ENCODE assay signal across 25 cellular contexts in the genomic region with DNA sequence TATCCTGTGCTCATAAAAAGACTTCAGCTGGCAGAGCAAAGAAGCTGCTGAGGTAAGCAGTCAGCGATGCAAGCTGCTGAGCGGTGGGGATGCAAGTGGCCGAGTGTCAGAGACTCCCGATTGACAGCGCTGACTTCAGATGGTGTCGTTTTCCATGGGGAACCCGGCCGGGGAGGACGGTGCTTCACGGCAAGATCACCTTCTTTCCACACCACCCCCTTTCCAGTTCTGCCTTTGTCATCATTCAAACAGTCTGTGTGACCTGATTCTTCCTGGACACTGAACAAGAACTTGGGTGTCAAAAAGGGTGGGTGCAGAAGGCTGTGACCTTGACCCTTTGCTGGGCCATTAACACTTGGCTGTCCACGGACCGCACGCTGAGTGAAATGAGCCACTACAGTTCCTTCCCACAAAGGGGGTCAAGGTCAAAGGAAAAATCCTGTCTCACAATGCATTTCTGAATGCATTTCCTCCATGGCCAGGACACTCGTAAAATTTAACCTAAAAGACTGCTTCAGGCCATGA. TPM values are rescaled to one million over a fixed set of nuclear protein-coding genes. Genes with fewer than 3 reads are reported as not detected.
A peak's percentile ranks its signal among the peaks of the same experiment; 100 is the strongest.
DNase-seq lines count a peak whose midpoint lies in the region; ATAC-seq, FAIRE-seq and TF ChIP-seq lines count a peak whose summit lies in the region.
"Had no signal": no experiment of that assay in that cellular context is flagged by ENCODE, and none has a peak within 500 bp of the region (broad histone marks: within the 10 kb centered on the region; RNA-seq: fewer than 3 reads in every experiment).

No MANE protein-coding gene starts in this region.

- H3K4me1 ChIP-seq in Caco-2 (peaks cover 57% of the 10 kb centered on the region), HUES64 (ENCODE audit: insufficient read depth, low read length) (peaks cover 48% of the 10 kb centered on the region), H1 (replicated peaks in 1 of 4; ENCODE audit: control insufficient read depth in 3 of 4, insufficient read depth in 4 of 4, low read length in 3 of 4) (peaks cover 0 to 37% (median 20%) of the 10 kb centered on the region in 4 experiments)
- H3K4me1 ChIP-seq: gastrocnemius medialis had no signal

- H3K4me3 ChIP-seq in Caco-2 (ENCODE audit: low read depth, low read length) (no peak overlapping the region), HUES64 (ENCODE audit: low read length) (no peak overlapping the region), H1 (ENCODE audit: extremely low read depth in 1 of 4, insufficient read depth in 2 of 4, low read depth in 3 of 4, low read length in 4 of 4) (no peak overlapping the region)
- H3K4me3 ChIP-seq: esophagus squamous epithelium, gastrocnemius medialis had no signal

- peaks cover 4 to 20% of the 10 kb centered on the region in 2 experiments for H4K20me1 ChIP-seq in H1 (replicated peaks in 1 of 2; ENCODE audit: control insufficient read depth in 1 of 2, insufficient read depth in 2 of 2, low read length in 2 of 2)

- H3K27ac Mint-ChIP-seq in Caco-2 (ENCODE audit: unreplicated experiment), result peak overlapping the region; percentile 39
- peak overlapping the region; percentile 57 for H3K27ac Mint-ChIP-seq in nephron progenitor cell
- no peak overlapping the region for H3K27ac Mint-ChIP-seq in activated CD8-positive, alpha-beta memory T cell treated with anti-CD3 and anti-CD28 coated beads, Interleukin-2, amount 10 ng/mL, durations not matched to agents 7 days and 5 days
- H3K27ac Mint-ChIP-seq in T-helper 17 cell, result no peak overlapping the region
- H3K27ac Mint-ChIP-seq: CD4-positive, alpha-beta T cell; effector memory CD8-positive, alpha-beta T cell; memory B cell had no signal

- peak overlapping the region in 1 of 2 experiments; percentile 22; a peak in 1 of 4 replicates for H3K4me2 ChIP-seq in H1 (ENCODE audit: insufficient read depth in 1 of 2, low read depth in 2 of 2, low read length in 2 of 2)

- TF ChIP-seq CTCF in Caco-2 (IDR thresholded peaks at IDR 0.05; ENCODE audit: insufficient read depth in 1 of 2, low read depth in 1 of 2, low read length in 1 of 2, severe bottlenecking in 1 of 2, unreplicated experiment in 1 of 2) (no peak), H1 (IDR thresholded peaks at IDR 0.05; ENCODE audit: control extremely low read depth in 1 of 3, insufficient read depth in 1 of 3, low read depth in 1 of 3, low read length in 3 of 3) (no peak), nephron progenitor cell (IDR thresholded peaks at IDR 0.05) (no peak)

- H2AFZ ChIP-seq in H1 (ENCODE audit: low read length), result no peak overlapping the region

- H2BK12ac ChIP-seq in H1 (ENCODE audit: low read depth, low read length), result no peak overlapping the region

- H3K9me3 ChIP-seq in Caco-2 (no peaks in the 10 kb centered on the region), HUES64 (ENCODE audit: insufficient read depth, low read depth, low read length) (no peaks in the 10 kb centered on the region), H1 (ENCODE audit: insufficient read depth in 2 of 2, low read depth in 1 of 2, low read length in 1 of 2) (no peaks in the 10 kb centered on the region; a peak in 1 of 4 replicates), T-helper 17 cell (ENCODE audit: control insufficient read depth, low read length, poor library complexity, severe bottlenecking) (no peaks in the 10 kb centered on the region)
- H3K9me3 ChIP-seq: esophagus squamous epithelium, gastrocnemius medialis had no signal

- H3K23me2 ChIP-seq in H1 (ENCODE audit: low read depth, low read length), result no peaks in the 10 kb centered on the region

- peaks cover 3 to 30% of the 10 kb centered on the region in 2 experiments; a peak in 3 of 4 replicates for H3K79me2 ChIP-seq in H1 (ENCODE audit: control insufficient read depth in 1 of 2, insufficient read depth in 2 of 2, low read length in 2 of 2)

- ATAC-seq in activated CD8-positive, alpha-beta memory T cell treated with anti-CD3 and anti-CD28 coated beads, Interleukin-2, amount 10 ng/mL, durations not matched to agents 7 days and 5 days, result no peak
- no peak for ATAC-seq in T-helper 17 cell
- ATAC-seq: effector memory CD8-positive, alpha-beta T cell; gastrocnemius medialis; sciatic nerve had no signal

- H3K4me3 Mint-ChIP-seq in Caco-2 (ENCODE audit: unreplicated experiment) (no peak overlapping the region), nephron progenitor cell (no peak overlapping the region), T-helper 17 cell (no peak overlapping the region)
- no peak overlapping the region for H3K4me3 Mint-ChIP-seq in activated CD8-positive, alpha-beta memory T cell treated with anti-CD3 and anti-CD28 coated beads, Interleukin-2, amount 10 ng/mL, durations not matched to agents 7 days and 5 days
- H3K4me3 Mint-ChIP-seq: CD4-positive, alpha-beta T cell; effector memory CD8-positive, alpha-beta T cell; memory B cell had no signal

- H3K36me3 ChIP-seq in Caco-2 (ENCODE audit: control insufficient read depth, insufficient read depth, low read length) (no peaks in the 10 kb centered on the region), HUES64 (ENCODE audit: insufficient read depth, low read length) (peaks cover 47% of the 10 kb centered on the region), H1 (ENCODE audit: control insufficient read depth in 2 of 4, insufficient read depth in 4 of 4, low read length in 3 of 4) (peaks cover 0 to 36% (median 20%) of the 10 kb centered on the region in 4 experiments; a peak in 5 of 8 replicates)
- H3K36me3 ChIP-seq: esophagus squamous epithelium, gastrocnemius medialis had no signal

- no peak overlapping the region for H4K91ac ChIP-seq in H1 (replicated peaks; ENCODE audit: insufficient read length, low read length)

- H3K14ac ChIP-seq in H1 (ENCODE audit: insufficient read length), result no peak overlapping the region

- FAIRE-seq in H1 (lab: Jason Lieb, UNC), result peak; percentile 7
- FAIRE-seq: kidney, RCC 7860 had no signal

- no peak overlapping the region for H2BK15ac ChIP-seq in H1 (ENCODE audit: low read length)

- H3K36me3 Mint-ChIP-seq in Caco-2 (ENCODE audit: insufficient read depth, unreplicated experiment) (no peaks in the 10 kb centered on the region), nephron progenitor cell (ENCODE audit: low read depth) (no peaks in the 10 kb centered on the region), T-helper 17 cell (ENCODE audit: low read depth) (no peaks in the 10 kb centered on the region)
- no peaks in the 10 kb centered on the region for H3K36me3 Mint-ChIP-seq in activated CD8-positive, alpha-beta memory T cell treated with anti-CD3 and anti-CD28 coated beads, Interleukin-2, amount 10 ng/mL, durations not matched to agents 7 days and 5 days
- H3K36me3 Mint-ChIP-seq: memory B cell had no signal

- H2BK20ac ChIP-seq in H1 (ENCODE audit: low read length), result no peak overlapping the region

- no peak for TF ChIP-seq EP300 in H1 (IDR thresholded peaks at IDR 0.05; ENCODE audit: borderline replicate concordance in 1 of 2, low read depth in 2 of 2, low read length in 2 of 2)

- DNase-seq in Caco-2 (no peak), H1 (ENCODE audit: low read depth in 1 of 2, low spot score in 2 of 2) (no peak), nephron progenitor cell (peak; percentile 46), T-helper 17 cell (no peak), 8988T (no peak)
- no peak for DNase-seq in activated CD8-positive, alpha-beta memory T cell treated with anti-CD3 and anti-CD28 coated beads, Interleukin-2, amount 10 ng/mL, durations not matched to agents 7 days and 5 days
- DNase-seq: activated CD8-positive, alpha-beta memory T cell treated with anti-CD3 and anti-CD28 coated beads, Interleukin-2, amount 50 U/mL, for 48 hours; CD4-positive, alpha-beta T cell; DMS 273 treated with DMSO at 0.1 percent for 48 hours; effector memory CD8-positive, alpha-beta T cell; esophagus squamous epithelium; gastrocnemius medialis; kidney; NCI-H1048; NCI-H2029; stimulated activated CD4-positive, alpha-beta T cell treated with anti-CD3 and anti-CD28 coated beads, Interleukin-15, amount 100 ng/mL, for 24 hours had no signal

- BruUV-seq in Caco-2 (replicated peaks; lab: Mats Ljungman, UMichigan), result no TSS peak

- 0 out of 3 replicates have a peak, but pooled peaks of 1 of the 2 experiments have one; percentile 1 for TF ChIP-seq POLR2A in H1 (IDR thresholded peaks at IDR 0.05; ENCODE audit: control extremely low read depth in 1 of 2, low read depth in 2 of 2, low read length in 2 of 2)

- no peaks in the 10 kb centered on the region for H3K9me3 Mint-ChIP-seq in Caco-2 (ENCODE audit: unreplicated experiment)
- H3K9me3 Mint-ChIP-seq in nephron progenitor cell, result no peaks in the 10 kb centered on the region
- no peaks in the 10 kb centered on the region for H3K9me3 Mint-ChIP-seq in activated CD8-positive, alpha-beta memory T cell treated with anti-CD3 and anti-CD28 coated beads, Interleukin-2, amount 10 ng/mL, durations not matched to agents 7 days and 5 days (ENCODE audit: low read depth)
- H3K9me3 Mint-ChIP-seq: CD4-positive, alpha-beta T cell; effector memory CD8-positive, alpha-beta T cell; memory B cell had no signal

- 68% methylated on average over 14 of the region's 14 CpGs for WGBS in HUES64
- WGBS in H1 (ENCODE audit: extremely low coverage in 1 of 2, insufficient coverage in 1 of 2, insufficient read length in 1 of 2, insufficient replicate concordance in 2 of 2, low coverage in 1 of 2, low lambda C conversion rate in 2 of 2, missing lambda C conversion rate in 1 of 2), 2 experiments, result 77% methylated on average over 14 of the region's 14 CpGs; no CpG with 5 or more reads in 1 of the 2 experiments

- no peak overlapping the region for H2BK120ac ChIP-seq in H1 (replicated peaks; ENCODE audit: low read depth, low read length)

- intact Hi-C loops in Caco-2 (cut with micrococcal nuclease; ENCODE audit: unreplicated experiment), result loop anchor here (2.0 kb wide), 2 partner anchors 13 to 25 kb away; no protein-coding TSS in a partner anchor

- no peak overlapping the region for H3K4ac ChIP-seq in H1 (replicated peaks; ENCODE audit: insufficient read length, low read depth, low read length)

- H3K9ac ChIP-seq in HUES64 (ENCODE audit: low read depth, low read length) (no peak overlapping the region), H1 (replicated peaks in 1 of 4; ENCODE audit: extremely low read depth in 1 of 4, low read depth in 3 of 4, low read length in 3 of 4) (no peak overlapping the region)

- H3K18ac ChIP-seq in H1 (ENCODE audit: extremely low read depth, low read length), result no peak overlapping the region

- no peaks in the 10 kb centered on the region for H3K27me3 Mint-ChIP-seq in Caco-2 (ENCODE audit: insufficient read depth, unreplicated experiment)
- H3K27me3 Mint-ChIP-seq in nephron progenitor cell (ENCODE audit: low read depth, poor library complexity), result peaks cover 18% of the 10 kb centered on the region
- peaks cover 14% of the 10 kb centered on the region for H3K27me3 Mint-ChIP-seq in activated CD8-positive, alpha-beta memory T cell treated with anti-CD3 and anti-CD28 coated beads, Interleukin-2, amount 10 ng/mL, durations not matched to agents 7 days and 5 days
- peaks cover 50% of the 10 kb centered on the region for H3K27me3 Mint-ChIP-seq in T-helper 17 cell

- no peak overlapping the region for H4K8ac ChIP-seq in H1 (ENCODE audit: extremely low read depth, insufficient read depth, low read length)

- CTCF ChIA-PET in Caco-2 (lab: Charles Lee), result no interaction called here
- CTCF ChIA-PET in H1 (lab: Charles Lee; ENCODE audit: partially characterized antibody), result interaction anchor here (0.7 to 1.7 kb wide), 4 partner anchors 9 to 611 kb away, joined by 3 to 8 read pairs (median 4); no protein-coding TSS in a partner anchor
- CTCF ChIA-PET in activated CD8-positive, alpha-beta memory T cell treated with anti-CD3 and anti-CD28 coated beads, Interleukin-2, amount 10 ng/mL, durations not matched to agents 7 days and 5 days (lab: Charles Lee), result no interaction called here

- H3K27ac ChIP-seq in HUES64 (ENCODE audit: low read depth, low read length) (peak overlapping the region; percentile 52; the same call in 1 of the 2 replicates), H1 (ENCODE audit: low read depth, low read length) (no peak overlapping the region)
- H3K27ac ChIP-seq: esophagus squamous epithelium, gastrocnemius medialis had no signal

- peaks cover 4% of the 10 kb centered on the region for H3K79me1 ChIP-seq in H1 (ENCODE audit: low read depth, low read length)

- H3K23ac ChIP-seq in H1 (ENCODE audit: insufficient read length), result no peak overlapping the region

- H3K4me1 Mint-ChIP-seq in Caco-2 (ENCODE audit: low read depth, unreplicated experiment) (peaks cover 24% of the 10 kb centered on the region), nephron progenitor cell (peaks cover 83% of the 10 kb centered on the region), T-helper 17 cell (peaks cover 2% of the 10 kb centered on the region)
- no peaks in the 10 kb centered on the region for H3K4me1 Mint-ChIP-seq in activated CD8-positive, alpha-beta memory T cell treated with anti-CD3 and anti-CD28 coated beads, Interleukin-2, amount 10 ng/mL, durations not matched to agents 7 days and 5 days
- H3K4me1 Mint-ChIP-seq: memory B cell had no signal

- H2AK5ac ChIP-seq in H1 (ENCODE audit: low read depth, low read length), result 0 out of 2 replicates have a peak overlapping the region, but pooled peaks have one; percentile 19

- POLR2A ChIA-PET in Caco-2 (lab: Charles Lee) (no interaction called here), H1 (lab: Charles Lee; ENCODE audit: partially characterized antibody) (interaction anchor here (0.7 to 3.0 kb wide), 6 partner anchors 8 to 994 kb away, joined by 3 to 19 read pairs (median 4); no protein-coding TSS in a partner anchor)

- TF ChIP-seq RAD21 in H1 (IDR thresholded peaks at IDR 0.05 in 1 of 2, conservative IDR thresholded peaks at IDR 0.05 in 1 of 2; ENCODE audit: low read depth in 2 of 2, low read length in 2 of 2), result no peak

- no peak overlapping the region for H4K5ac ChIP-seq in H1 (ENCODE audit: insufficient read length, low read depth, low read length)

- H2BK5ac ChIP-seq in H1 (ENCODE audit: low read depth, low read length), result no peak overlapping the region

- H3K27me3 ChIP-seq in Caco-2 (replicated peaks; ENCODE audit: control insufficient read depth, insufficient read depth, low read length) (no peaks in the 10 kb centered on the region), HUES64 (ENCODE audit: insufficient read depth, low read length) (no peaks in the 10 kb centered on the region), H1 (replicated peaks in 1 of 4; ENCODE audit: control insufficient read depth in 3 of 4, extremely low read depth in 1 of 4, insufficient read depth in 3 of 4, low read length in 3 of 4) (no peaks in the 10 kb centered on the region)

- H3K56ac ChIP-seq in H1 (replicated peaks; ENCODE audit: insufficient read length, low read depth, low read length), result no peak overlapping the region

RNA-seq across cellular contexts. Expression of gene UNC93A, which starts 52.9 kb away (rescaled TPM):
- total RNA-seq in Caco-2 (2022) (32.3 and 36.1 TPM in 2 replicates), T-helper 17 cell (not detected)
- 0.25 TPM for polyA plus RNA-seq in HUES64 (2013, experiment 1 of 2)
- polyA plus RNA-seq in HUES64 (2013, experiment 2 of 2), result 0.57 TPM
- not detected in 2 replicates for total RNA-seq in H1 (2021; fragmentation: NEBNext Ultra II Directional; extraction: Animal tissue kit (Norgen Biotek cat#: 25700))
- 0.31 and 0.39 TPM in 2 replicates for polyA plus RNA-seq in H1 (2011; rRNA removed)
- 0.67 TPM for polyA plus RNA-seq in H1 (2011; cell fraction: cytosol; rRNA removed)
- 0.47 TPM for polyA plus RNA-seq in H1 (2011; cell fraction: nucleus; rRNA removed)
- 0.16 to 0.58 TPM (median 0.23 TPM) in 4 replicates for polyA plus RNA-seq in H1 (2012, experiment 1 of 2)
- polyA plus RNA-seq in H1 (2012, experiment 2 of 2), result 0.20 TPM
- polyA plus RNA-seq in H1 (2013, experiment 1 of 2), result 0.12 TPM
- polyA plus RNA-seq in H1 (2013, experiment 2 of 2), result 0.07 TPM
- not detected in 2 replicates for polyA minus RNA-seq in H1 (2011; rRNA and poly(A)+ RNA removed)
- not detected for polyA minus RNA-seq in H1 (2011; cell fraction: cytosol; rRNA and poly(A)+ RNA removed)
- not detected for polyA minus RNA-seq in H1 (2011; cell fraction: nucleus; rRNA and poly(A)+ RNA removed)
- total RNA-seq in activated CD8-positive, alpha-beta memory T cell treated with anti-CD3 and anti-CD28 coated beads, Interleukin-2, amount 10 ng/mL, durations not matched to agents 7 days and 5 days, result not detected
- total RNA-seq: CD4-positive, alpha-beta T cell; gastrocnemius medialis; kidney; NCI-H460; omental fat pad; sciatic nerve; SK-MEL-5; T-helper 1 cell treated with Interleukin-12 subunit alpha and Interleukin-12 subunit beta and Interleukin-4 antibody, amounts not matched to agents 30 ng/mL and 1 ng/mL, for 36 hours; urinary bladder had no signal
- polyA plus RNA-seq: urinary bladder had no signal

Comparison
In these comparisons a context has a peak if more than half of its experiments do, and no peak if none do; other contexts are left out.
1. H3K27ac Mint-ChIP-seq: peak in Caco-2 (single experiment) and nephron progenitor cell (single experiment); none in activated CD8-positive, alpha-beta memory T cell treated with anti-CD3 and anti-CD28 coated beads, Interleukin-2, amount 10 ng/mL, durations not matched to agents 7 days and 5 days (single experiment) and T-helper 17 cell (single experiment).
2. RNA of gene UNC93A, which starts 52.9 kb away (total RNA-seq): 32.3 to 36.1 TPM in Caco-2; not detected in H1, not detected in activated CD8-positive, alpha-beta memory T cell treated with anti-CD3 and anti-CD28 coated beads, Interleukin-2, amount 10 ng/mL, durations not matched to agents 7 days and 5 days and not detected in T-helper 17 cell; every median in the first group is over 10 times any median in the second.